Comparison of ENCODE assay signal across 24 cellular contexts in genomic region chr3:31793821-31794220, GRCh38.
"Had no signal": no experiment of that assay in that cellular context is flagged by ENCODE, and none has a peak within 500 bp of the region (broad histone marks: within the 10 kb centered on the region; RNA-seq: fewer than 3 reads in every experiment).

No MANE protein-coding gene starts in this region.

- H3K27ac ChIP-seq: ascending aorta, body of pancreas, KMS-11, PC-9 had no signal

- H3K27ac Mint-ChIP-seq: activated CD8-positive, alpha-beta T cell treated with anti-CD3 and anti-CD28 coated beads, Interleukin-2, amount 10 ng/mL, durations not matched to agents 7 days and 5 days; activated naive CD4-positive, alpha-beta T cell treated with anti-CD3 and anti-CD28 coated beads, Interleukin-2, amount 50 U/mL, for 24 hours; activated T-cell treated with anti-CD3 and anti-CD28 coated beads, Interleukin-2, amount 50 U/mL, for 24 hours; activated T-helper 1 cell treated with anti-CD3 and anti-CD28 coated beads, Interleukin-12 subunit alpha, Interleukin-12 subunit beta, Interleukin-2, Interleukin-4 antibody, amounts not matched to agents 30 ng/mL and 10 ng/mL and 1 ng/mL, durations not matched to agents 14 hours and 24 hours and 36 hours; T-helper 1 cell treated with Interleukin-12 subunit alpha and Interleukin-12 subunit beta and Interleukin-4 antibody, amounts not matched to agents 30 μg/mL and 1 μg/mL, for 36 hours had no signal

- H3K27me3 Mint-ChIP-seq: activated naive CD4-positive, alpha-beta T cell treated with anti-CD3 and anti-CD28 coated beads, Interleukin-2, amount 50 U/mL, for 24 hours; activated T-cell treated with anti-CD3 and anti-CD28 coated beads, Interleukin-2, amount 50 U/mL, for 24 hours; IgD-negative memory B cell had no signal

- ATAC-seq: activated CD8-positive, alpha-beta T cell treated with anti-CD3 and anti-CD28 coated beads, Interleukin-2, amount 10 ng/mL, durations not matched to agents 7 days and 5 days; body of pancreas had no signal

- DNase-seq: activated CD4-positive, alpha-beta T cell treated with anti-CD3 and anti-CD28 coated beads for 48 hours; activated CD4-positive, alpha-beta T cell treated with anti-CD3 and anti-CD28 coated beads, Interleukin-2, amount 50 U/mL, for 4 hours; activated CD4-positive, CD25-positive, alpha-beta regulatory T cell treated with anti-CD3 and anti-CD28 coated beads, Interleukin-2, amount 50 U/mL, for 72 hours; activated CD8-positive, alpha-beta memory T cell treated with anti-CD3 and anti-CD28 coated beads, Interleukin-2, amount 50 U/mL, for 48 hours; activated CD8-positive, alpha-beta T cell treated with anti-CD3 and anti-CD28 coated beads, Interleukin-2, amount 10 ng/mL, durations not matched to agents 7 days and 5 days; activated effector memory CD4-positive, alpha-beta T cell treated with Interleukin-2 at 50 U/mL for 16 hours; activated naive CD4-positive, alpha-beta T cell; activated T-cell treated with anti-CD3 and anti-CD28 coated beads, Interleukin-2, amount 50 U/mL, for 24 hours; amniotic stem cell; body of pancreas; central memory CD4-positive, alpha-beta T cell; NCI-H1048; NCI-H146; NCI-H187 treated with DMSO at 0.1 percent for 48 hours; NCI-H524; PC-9; SHP77 treated with DMSO at 0.1 percent for 48 hours had no signal

- H3K4me3 Mint-ChIP-seq: activated CD8-positive, alpha-beta T cell treated with anti-CD3 and anti-CD28 coated beads, Interleukin-2, amount 10 ng/mL, durations not matched to agents 7 days and 5 days; activated naive CD4-positive, alpha-beta T cell treated with anti-CD3 and anti-CD28 coated beads, Interleukin-2, amount 50 U/mL, for 24 hours; activated T-cell treated with anti-CD3 and anti-CD28 coated beads, Interleukin-2, amount 50 U/mL, for 24 hours; activated T-helper 1 cell treated with anti-CD3 and anti-CD28 coated beads, Interleukin-12 subunit alpha, Interleukin-12 subunit beta, Interleukin-2, Interleukin-4 antibody, amounts not matched to agents 30 ng/mL and 10 ng/mL and 1 ng/mL, durations not matched to agents 14 hours and 24 hours and 36 hours; T-helper 1 cell treated with Interleukin-12 subunit alpha and Interleukin-12 subunit beta and Interleukin-4 antibody, amounts not matched to agents 30 μg/mL and 1 μg/mL, for 36 hours; WTC11 had no signal

- H3K36me3 Mint-ChIP-seq: activated naive CD4-positive, alpha-beta T cell treated with anti-CD3 and anti-CD28 coated beads, Interleukin-2, amount 50 U/mL, for 24 hours had no signal

- H3K9me3 Mint-ChIP-seq: activated naive CD4-positive, alpha-beta T cell treated with anti-CD3 and anti-CD28 coated beads, Interleukin-2, amount 50 U/mL, for 24 hours; activated T-cell treated with anti-CD3 and anti-CD28 coated beads, Interleukin-2, amount 50 U/mL, for 24 hours had no signal

- H3K9me3 ChIP-seq: ascending aorta, body of pancreas had no signal

- H3K36me3 ChIP-seq: ascending aorta had no signal

- H3K4me1 Mint-ChIP-seq: activated naive CD4-positive, alpha-beta T cell treated with anti-CD3 and anti-CD28 coated beads, Interleukin-2, amount 50 U/mL, for 24 hours had no signal
